Comparison of ENCODE assay signal across 8 cellular contexts in genomic region chr10:72355214-72355555, GRCh38. TPM values are rescaled to one million over a fixed set of nuclear protein-coding genes. Genes with fewer than 3 reads are reported as not detected.
DNase-seq lines count a peak whose midpoint lies in the region; ATAC-seq and TF ChIP-seq lines count a peak whose summit lies in the region.

No MANE protein-coding gene starts in this region.

- H3K27me3 ChIP-seq in skeletal muscle tissue (ENCODE audit: control insufficient read depth in 3 of 3, insufficient read depth in 3 of 3, low read length in 3 of 3), result no peaks in the 10 kb centered on the region

- ATAC-seq in GM19452 (IDR thresholded peaks at IDR 0.05; ENCODE audit: unreplicated experiment) (peak; percentile 14), HG03280 (IDR thresholded peaks at IDR 0.05; ENCODE audit: unreplicated experiment) (no peak)

- H3K4me3 ChIP-seq in SK-N-MC (peak overlapping the region; percentile 92), fibroblast of villous mesenchyme (ENCODE audit: low read depth, low read length) (peak overlapping the region; percentile 98), skeletal muscle tissue (ENCODE audit: low read length in 3 of 3) (peak overlapping the region; percentile 90 to 99 (median 91))

- H3K36me3 ChIP-seq in SK-N-MC (ENCODE audit: insufficient read depth, low read length) (no peaks in the 10 kb centered on the region), skeletal muscle tissue (ENCODE audit: control insufficient read depth in 3 of 3, insufficient read depth in 3 of 3, low read length in 3 of 3) (peaks cover 4 to 14% (median 11%) of the 10 kb centered on the region in 3 donors)

- TF ChIP-seq CTCF in fibroblast of villous mesenchyme (IDR thresholded peaks at IDR 0.05; ENCODE audit: insufficient read depth, low read depth, low read length), result no peak

- peak overlapping the region; percentile 55 for H3K9ac ChIP-seq in SK-N-MC (ENCODE audit: insufficient read length)
- H3K9ac ChIP-seq in skeletal muscle tissue (ENCODE audit: low read depth in 1 of 3, low read length in 3 of 3), result peak overlapping the region; percentile 47 to 98 (median 96)

- DNase-seq in SK-N-MC (ENCODE audit: low read depth, low spot score), result no peak
- no peak for DNase-seq in fibroblast of villous mesenchyme (ENCODE audit: low read depth)
- DNase-seq in NCI-H345 (lab: John Stamatoyannopoulos, UW), result no peak
- DNase-seq in DMS 273 treated with DMSO at 0.1 percent for 48 hours (lab: John Stamatoyannopoulos, UW), result no peak
- no peak for DNase-seq in NCI-H82 treated with DMSO at 0.1 percent for 48 hours (lab: John Stamatoyannopoulos, UW; ENCODE audit: unreplicated experiment)

- H3K4me1 ChIP-seq in skeletal muscle tissue (ENCODE audit: control insufficient read depth in 3 of 3, insufficient read depth in 3 of 3, low read length in 3 of 3), result peaks cover 30 to 37% (median 32%) of the 10 kb centered on the region in 3 donors

- H3K9me3 ChIP-seq in SK-N-MC (ENCODE audit: low read depth, low read length), result no peaks in the 10 kb centered on the region
- H3K9me3 ChIP-seq in skeletal muscle tissue (ENCODE audit: control insufficient read depth in 3 of 3, low read length in 3 of 3), result no peaks in the 10 kb centered on the region

- H3K27ac ChIP-seq in SK-N-MC, result peak overlapping the region; percentile 60
- H3K27ac ChIP-seq in skeletal muscle tissue (ENCODE audit: low read depth, low read length), result peak overlapping the region; percentile 97

RNA-seq across cellular contexts. Expression of gene DNAJB12, which starts 0.5 kb away (rescaled TPM):
- total RNA-seq in fibroblast of villous mesenchyme (32.5 and 32.8 TPM in 2 replicates), skeletal muscle tissue (13.0 TPM)
